ENCODE assay signal across 7 cellular contexts in the genomic region with DNA sequence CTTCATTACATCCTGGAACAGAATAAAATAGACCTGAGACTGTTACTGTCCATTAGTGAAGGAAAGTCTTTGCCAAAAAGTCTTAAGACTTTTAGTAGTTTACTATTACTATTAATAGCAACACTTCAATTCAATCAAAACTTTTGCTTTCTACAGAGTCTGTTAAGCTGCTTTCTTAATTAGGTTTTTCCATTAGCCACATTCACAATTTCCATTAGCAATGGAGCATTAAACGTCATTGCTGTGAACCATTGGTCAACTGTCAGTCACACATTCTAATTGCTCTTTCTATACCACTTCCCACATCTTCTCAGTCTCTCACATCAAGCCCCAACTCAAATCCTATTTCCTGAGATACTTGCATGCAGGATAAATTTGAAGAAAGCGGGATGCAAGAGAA.
"Had no signal": no experiment of that assay in that cellular context is flagged by ENCODE, and none has a peak within 500 bp of the region (broad histone marks: within the 10 kb centered on the region; RNA-seq: fewer than 3 reads in every experiment).

No MANE protein-coding gene starts in this region.

- H3K4me3 ChIP-seq: K562 had no signal

- H3K27ac Mint-ChIP-seq: IgD-negative memory B cell had no signal

- DNase-seq: IMR-90, KBM-7 had no signal

- H3K27me3 Mint-ChIP-seq: IgD-negative memory B cell had no signal

- ATAC-seq: HepG2, K562 had no signal

- H3K4me3 Mint-ChIP-seq: IgD-negative memory B cell had no signal

- FAIRE-seq: HepG2, HTR-8/SVneo, K562 had no signal

- H3K36me3 Mint-ChIP-seq: IgD-negative memory B cell had no signal

- H3K4me1 Mint-ChIP-seq: IgD-negative memory B cell had no signal

- H3K27ac ChIP-seq: HL-60 had no signal
